Comparison of ENCODE assay signal across 14 cellular contexts in the genomic region with DNA sequence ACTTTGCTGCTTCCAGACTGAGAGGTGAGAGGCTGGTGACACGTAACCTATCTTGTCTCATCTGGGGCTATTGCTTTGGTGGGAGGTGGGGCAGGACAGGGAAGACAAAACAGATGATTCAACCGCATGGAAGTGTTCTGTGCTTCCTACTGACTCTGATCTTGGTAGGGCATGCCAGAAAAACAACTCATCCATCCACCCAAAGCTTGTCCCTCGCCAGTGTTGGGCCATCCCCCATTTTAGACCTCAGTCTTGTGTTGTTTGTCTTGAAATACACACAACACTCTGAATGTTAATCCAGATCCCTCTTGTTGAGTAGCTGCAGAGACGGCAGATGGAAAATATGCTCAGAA. TPM values are rescaled to one million over a fixed set of nuclear protein-coding genes. Genes with fewer than 3 reads are reported as not detected.
DNase-seq lines count a peak whose midpoint lies in the region; ATAC-seq, FAIRE-seq and TF ChIP-seq lines count a peak whose summit lies in the region.
"Had no signal": no experiment of that assay in that cellular context is flagged by ENCODE, and none has a peak within 500 bp of the region (broad histone marks: within the 10 kb centered on the region; RNA-seq: fewer than 3 reads in every experiment).

No MANE protein-coding gene starts in this region.

- H3K27me3 ChIP-seq in K562 (ENCODE audit: control insufficient read depth in 2 of 2, insufficient read depth in 2 of 2, low read length in 2 of 2): peaks cover 39 to 71% of the 10 kb centered on the region in 2 experiments
- H3K27me3 ChIP-seq in testis: no peaks in the 10 kb centered on the region

- no peak for TF ChIP-seq RAD21 in K562 (CRISPR knock-in tag; conservative IDR thresholded peaks at IDR 0.05 in 1 of 2, IDR thresholded peaks at IDR 0.05 in 1 of 2)

- H3K4me1 ChIP-seq in K562 (replicated peaks in 1 of 2; ENCODE audit: control insufficient read depth in 2 of 2, insufficient read depth in 2 of 2, low read length in 2 of 2): peaks cover 0 to 11% of the 10 kb centered on the region in 2 experiments; a peak in 3 of 5 replicates
- H3K4me1 ChIP-seq in testis: no peaks in the 10 kb centered on the region

- no peak for FAIRE-seq in K562 (lab: Jason Lieb, UNC)

- TF ChIP-seq CTCF in K562 (IDR thresholded peaks at IDR 0.05 in 2 of 3, conservative IDR thresholded peaks at IDR 0.05 in 1 of 3; ENCODE audit: insufficient read depth in 2 of 3, low read depth in 1 of 3, low read length in 3 of 3) (no peak), testis (IDR thresholded peaks at IDR 0.05) (no peak)

- no TSS peak for BruUV-seq in K562 (replicated peaks; lab: Mats Ljungman, UMichigan)

- H3K27ac ChIP-seq in K562 (ENCODE audit: extremely low read depth, low read depth, low read length) (no peak overlapping the region), testis (no peak overlapping the region)
- H3K27ac ChIP-seq: SK-N-MC had no signal

- H4K20me1 ChIP-seq in K562 (replicated peaks; ENCODE audit: control insufficient read depth, insufficient read depth, low read length): no peaks in the 10 kb centered on the region

- H3K4me2 ChIP-seq in K562 (ENCODE audit: insufficient read depth, low read length): no peak overlapping the region

- POLR2A ChIA-PET in K562 (lab: Yijun Ruan, JAX): interaction anchor here (0.5 to 0.7 kb wide), 3 partner anchors 17 to 506 kb away, joined by 3 to 5 read pairs (median 3); no protein-coding TSS in a partner anchor

- TF ChIP-seq EP300 in K562 (IDR thresholded peaks at IDR 0.05; ENCODE audit: low read length): no peak

- DNase-seq in AG08396 (ENCODE audit: low spot score): peak; percentile 16
- peak; percentile 26 for DNase-seq in HS-5 (ENCODE audit: low read depth)
- no peak for DNase-seq in K562 (ENCODE audit: extremely low read depth in 1 of 4, low spot score in 3 of 4)
- DNase-seq in iPS-NIHi7 (ENCODE audit: extremely low spot score): peak; percentile 28
- no peak for DNase-seq in NCI-H1105 (lab: John Stamatoyannopoulos, UW)
- DNase-seq in SHP77 treated with DMSO at 0.1 percent for 48 hours (lab: John Stamatoyannopoulos, UW): no peak
- no peak for DNase-seq in HuH-7 (ENCODE audit: low spot score)
- no peak for DNase-seq in testis
- DNase-seq: activated CD8-positive, alpha-beta memory T cell treated with anti-CD3 and anti-CD28 coated beads for 24 hours; activated effector memory CD4-positive, alpha-beta T cell treated with anti-CD3 and anti-CD28 coated beads, Interleukin-2, amount 50 U/mL, for 16 hours; effector CD4-positive, alpha-beta T cell; kidney glomerular epithelial cell; NCI-H2171 had no signal

- no peak for TF ChIP-seq POLR2A in K562 (conservative IDR thresholded peaks at IDR 0.05)
- no peak for TF ChIP-seq POLR2A in testis (IDR thresholded peaks at IDR 0.05)

- intact Hi-C loops in K562 (cut with micrococcal nuclease): no loop called here
- intact Hi-C loops in testis (cut with DNase I; ENCODE audit: low total_unique reads): no loop called here

- CTCF ChIA-PET in K562 (lab: Yijun Ruan, JAX; ENCODE audit: low intra/inter-chr PET ratio): no interaction called here

- no peaks in the 10 kb centered on the region for H3K9me3 ChIP-seq in K562 (replicated peaks; ENCODE audit: control insufficient read depth, insufficient read depth, low read depth, low read length)
- H3K9me3 ChIP-seq in testis: no peaks in the 10 kb centered on the region

- H3K9me1 ChIP-seq in K562 (ENCODE audit: control insufficient read depth, insufficient read depth, low read length): no peaks in the 10 kb centered on the region

- H3K9ac ChIP-seq in K562 (ENCODE audit: insufficient read depth in 1 of 2, low read depth in 2 of 2, low read length in 2 of 2): no peak overlapping the region

- peak overlapping the region; percentile 18; the same call in 1 of the 2 replicates for H2AFZ ChIP-seq in K562 (ENCODE audit: low read depth, low read length)

- H3K79me2 ChIP-seq in K562 (ENCODE audit: control insufficient read depth, insufficient read depth, low read length): no peaks in the 10 kb centered on the region

- 7% methylated on average over 4 of the region's 4 CpGs for WGBS in K562 (ENCODE audit: insufficient coverage, low coverage, missing lambda C conversion rate)
- 61 to 74% methylated on average over 4 of the region's 4 CpGs for WGBS in testis, 2 donors

- peak; percentile 34 for ATAC-seq in K562

- H3K36me3 ChIP-seq in K562 (ENCODE audit: control insufficient read depth, insufficient read depth, low read length): no peaks in the 10 kb centered on the region
- no peaks in the 10 kb centered on the region for H3K36me3 ChIP-seq in testis (ENCODE audit: low read depth, missing control alignments)

- no peak overlapping the region for H3K4me3 ChIP-seq in K562
- H3K4me3 ChIP-seq in testis: no peak overlapping the region
- H3K4me3 ChIP-seq: SK-N-MC had no signal

- in situ Hi-C loops in K562 (cut with MboI): no loop called here

TF ChIP-seq in K562, 482 proteins besides CTCF, POLR2A, EP300 and RAD21:
- TF ChIP-seq FOSL1 (tag; conservative IDR thresholded peaks at IDR 0.05) (0 out of 2 replicates have a peak, but pooled peaks have one; percentile 29), PTTG1 (tag; IDR thresholded peaks at IDR 0.05; ENCODE audit: low read depth) (no peak)

RNA-seq across cellular contexts. Expression of gene CHRNA9, which starts 0.4 kb away (rescaled TPM):
- not detected in 2 replicates for total RNA-seq in K562 (2011; cell fraction: chromatin; rRNA removed; ENCODE audit: low replicate concordance)
- total RNA-seq in K562 (2011; cell fraction: nucleolus; rRNA removed): not detected in 2 replicates
- not detected in 2 replicates for total RNA-seq in K562 (2011; cell fraction: nucleoplasm; rRNA removed)
- total RNA-seq in K562 (2014; rRNA removed) (not detected in 2 replicates), K562 (2014; rRNA removed; fragmentation: Illumina TruSeq; extraction: Trizol) (not detected in 2 replicates), K562 (2015; rRNA removed; fragmentation: Illumina TruSeq; extraction: Trizol) (not detected in 2 replicates), K562 (2021) (not detected in 2 replicates), testis (under 1 TPM; 0.16 to 0.50 TPM)
- polyA plus RNA-seq in K562 (2011; rRNA removed) (not detected in 2 replicates), K562 (2014; fragmentation: Illumina TruSeq; extraction: Trizol) (not detected in 2 replicates), K562 (2014; fragmentation: Nextera tagmentation; extraction: Ambion mirVana) (not detected), K562 (2014; rRNA removed) (not detected in 2 replicates), testis (ENCODE audit: insufficient read depth, low read depth, low replicate concordance) (0.13 TPM)
- polyA plus RNA-seq in K562 (2011; cell fraction: cytosol; rRNA removed): not detected in 2 replicates
- polyA plus RNA-seq in K562 (2011; cell fraction: nucleus; rRNA removed): not detected in 2 replicates
- not detected in 2 replicates for polyA plus RNA-seq in K562 (2012)
- not detected in 2 replicates for polyA minus RNA-seq in K562 (2011; rRNA and poly(A)+ RNA removed)
- 0.55 and 0.76 TPM in 2 replicates for polyA minus RNA-seq in K562 (2011; cell fraction: cytosol; rRNA and poly(A)+ RNA removed)
- not detected in 2 replicates for polyA minus RNA-seq in K562 (2011; cell fraction: nucleus; rRNA and poly(A)+ RNA removed)

Comparison
In these comparisons a context has a peak if more than half of its experiments do, and no peak if none do; other contexts are left out.
1. DNase-seq: peak in AG08396 (single experiment), HS-5 (single experiment) and iPS-NIHi7 (single experiment); none in K562 (0 of 4), NCI-H1105 (single experiment), SHP77 treated with DMSO at 0.1 percent for 48 hours (single experiment), HuH-7 (single experiment) and testis (single experiment).